10 cellular contexts compared by ENCODE assay signal in the genomic region with DNA sequence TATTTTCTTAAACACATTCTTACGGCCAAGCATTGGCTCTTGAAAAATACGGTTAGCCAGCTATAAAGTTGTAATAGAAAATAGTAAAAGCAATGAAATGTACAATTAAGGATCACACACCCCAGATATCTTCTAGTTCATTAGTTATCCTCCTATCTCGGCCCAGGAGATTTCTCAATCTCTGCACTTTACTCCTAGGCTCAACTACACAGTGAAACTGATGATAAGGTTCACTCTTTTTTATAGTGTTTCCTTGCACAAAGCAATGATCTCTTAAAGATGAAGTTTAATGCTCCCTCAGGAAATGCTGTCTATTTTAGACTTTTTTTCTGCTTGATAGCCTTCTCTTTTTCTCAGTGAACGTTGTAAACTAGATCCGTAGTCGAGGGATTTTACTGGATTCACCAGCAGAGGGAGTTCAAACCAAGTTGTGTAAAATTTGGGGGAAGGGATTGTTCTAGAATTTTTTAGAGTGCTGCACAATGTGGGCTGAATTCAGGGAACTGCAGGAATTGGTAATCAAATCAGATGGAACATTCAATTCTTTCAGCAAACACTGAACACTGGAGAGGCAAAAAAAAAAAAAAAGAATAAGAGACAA.
DNase-seq lines count a peak whose midpoint lies in the region; ATAC-seq and TF ChIP-seq lines count a peak whose summit lies in the region.
"Had no signal": no experiment of that assay in that cellular context is flagged by ENCODE, and none has a peak within 500 bp of the region (broad histone marks: within the 10 kb centered on the region; RNA-seq: fewer than 3 reads in every experiment).

No MANE protein-coding gene starts in this region.

- no peaks in the 10 kb centered on the region for H4K20me1 ChIP-seq in MM.1S (ENCODE audit: insufficient read depth, low read length)
- H4K20me1 ChIP-seq in neural cell (ENCODE audit: insufficient read depth), result no peaks in the 10 kb centered on the region

- H3K27me3 ChIP-seq in MM.1S (replicated peaks; ENCODE audit: insufficient read depth, low read length) (no peaks in the 10 kb centered on the region), neural cell (ENCODE audit: insufficient read depth, low read depth, low read length) (no peaks in the 10 kb centered on the region)
- H3K27me3 ChIP-seq: Peyer's patch had no signal

- H3K79me2 ChIP-seq in MM.1S (ENCODE audit: low read length), result no peaks in the 10 kb centered on the region
- no peaks in the 10 kb centered on the region for H3K79me2 ChIP-seq in neural cell (replicated peaks; ENCODE audit: insufficient read depth, low read length)

- no peak for TF ChIP-seq EP300 in neural cell (conservative IDR thresholded peaks at IDR 0.05; ENCODE audit: poor library complexity, severe bottlenecking)

- ATAC-seq in GM18511 (IDR thresholded peaks at IDR 0.05; ENCODE audit: unreplicated experiment), result no peak
- ATAC-seq: natural killer cell treated with Interleukin-12 subunit alpha and Interleukin-12 subunit beta and Interleukin-15 and Interleukin-18, amount 100 ng/mL, for 72 hours had no signal

- no peaks in the 10 kb centered on the region for H3K9me2 ChIP-seq in MM.1S (replicated peaks; ENCODE audit: insufficient read depth, low read length)
- no peaks in the 10 kb centered on the region for H3K9me2 ChIP-seq in neural cell (ENCODE audit: insufficient read depth, low read length)

- DNase-seq in ELR (ENCODE audit: low read depth) (peak; percentile 43), MM.1S (peak; percentile 44), cerebellar cortex (ENCODE audit: low spot score) (peak; percentile 8), NCI-H446 treated with DMSO at 0.1 percent for 48 hours (lab: John Stamatoyannopoulos, UW) (no peak)
- no peak for DNase-seq in activated naive CD4-positive, alpha-beta T cell (lab: John Stamatoyannopoulos, UW)
- DNase-seq in stimulated activated CD4-positive, alpha-beta T cell treated with anti-CD3 and anti-CD28 coated beads, Interleukin-1b, Interleukin-23, amount 100 ng/mL, for 48 hours, result no peak
- DNase-seq: Peyer's patch had no signal

- no peaks in the 10 kb centered on the region for H3K36me3 ChIP-seq in MM.1S (replicated peaks; ENCODE audit: insufficient read depth, low read length)
- no peaks in the 10 kb centered on the region for H3K36me3 ChIP-seq in neural cell (ENCODE audit: insufficient read depth, low read length)
- H3K36me3 ChIP-seq: Peyer's patch had no signal

- H3K9ac ChIP-seq in MM.1S (ENCODE audit: low read length), result no peak overlapping the region
- no peak overlapping the region for H3K9ac ChIP-seq in neural cell (ENCODE audit: low read length)

- H3K4me2 ChIP-seq in MM.1S (ENCODE audit: low read depth, low read length) (no peak overlapping the region), neural cell (ENCODE audit: low read length) (no peak overlapping the region)

- no peaks in the 10 kb centered on the region for H3K4me1 ChIP-seq in MM.1S (ENCODE audit: low read length)
- H3K4me1 ChIP-seq: Peyer's patch had no signal

- H3K27ac ChIP-seq in MM.1S (ENCODE audit: low read length), result no peak overlapping the region
- H3K27ac ChIP-seq in neural cell (ENCODE audit: low read length), result no peak overlapping the region

- H3F3A ChIP-seq in MM.1S (ENCODE audit: insufficient read depth, low read length), result no peaks in the 10 kb centered on the region
- no peaks in the 10 kb centered on the region for H3F3A ChIP-seq in neural cell (ENCODE audit: insufficient read depth, low read length, poor library complexity, severe bottlenecking)

- H3K4me3 ChIP-seq in MM.1S (ENCODE audit: low read length) (no peak overlapping the region), neural cell (ENCODE audit: low read length) (no peak overlapping the region)
- H3K4me3 ChIP-seq: Peyer's patch had no signal

- H3K9me3 ChIP-seq in MM.1S (replicated peaks; ENCODE audit: insufficient read depth, low read length), result no peaks in the 10 kb centered on the region
- H3K9me3 ChIP-seq in neural cell (ENCODE audit: low read length), result no peaks in the 10 kb centered on the region
- H3K9me3 ChIP-seq: Peyer's patch had no signal

- TF ChIP-seq CTCF in MM.1S (IDR thresholded peaks at IDR 0.05; ENCODE audit: low read length) (peak; percentile 57), neural cell (IDR thresholded peaks at IDR 0.05; ENCODE audit: poor library complexity, severe bottlenecking) (peak; percentile 60)

- TF ChIP-seq RAD21 in neural cell (conservative IDR thresholded peaks at IDR 0.05), result peak; percentile 67

- H2AFZ ChIP-seq in MM.1S (ENCODE audit: low read length), result no peak overlapping the region
- H2AFZ ChIP-seq in neural cell (ENCODE audit: low read depth, low read length), result no peak overlapping the region

TF ChIP-seq in neural cell, 6 proteins besides CTCF, POLR2A, EP300 and RAD21:
- TF ChIP-seq SMC3 (conservative IDR thresholded peaks at IDR 0.05; ENCODE audit: poor library complexity) (peak; percentile 65), REST (IDR thresholded peaks at IDR 0.05; ENCODE audit: borderline replicate concordance) (no peak)

Comparison
In these comparisons a context has a peak if more than half of its experiments do, and no peak if none do; other contexts are left out.
1. DNase-seq: peak in ELR (single experiment), MM.1S (single experiment) and cerebellar cortex (single experiment); none in activated naive CD4-positive, alpha-beta T cell (0 of 4), stimulated activated CD4-positive, alpha-beta T cell treated with anti-CD3 and anti-CD28 coated beads, Interleukin-1b, Interleukin-23, amount 100 ng/mL, for 48 hours (single experiment) and NCI-H446 treated with DMSO at 0.1 percent for 48 hours (single experiment).